ENCODE assay signal across 8 cellular contexts in genomic region chr11:131688056-131688693, GRCh38.
DNase-seq lines count a peak whose midpoint lies in the region; ATAC-seq and TF ChIP-seq lines count a peak whose summit lies in the region.

No MANE protein-coding gene starts in this region.

- peak overlapping the region; percentile 64 for H3K9ac ChIP-seq in NT2/D1 (ENCODE audit: insufficient read length, low read depth)

- no peak for TF ChIP-seq POLR2A in thyroid gland (IDR thresholded peaks at IDR 0.05)

- H3K4me1 ChIP-seq in NT2/D1 (ENCODE audit: insufficient read depth, insufficient read length) (peaks cover 5% of the 10 kb centered on the region), thyroid gland (no peaks in the 10 kb centered on the region)

- peak; percentile 84 for TF ChIP-seq CTCF in BJ (IDR thresholded peaks at IDR 0.05; ENCODE audit: insufficient read depth, low read depth, low read length)
- peak; percentile 36 to 91 (median 68) for TF ChIP-seq CTCF in thyroid gland (IDR thresholded peaks at IDR 0.05)

- ATAC-seq in GM18502 (IDR thresholded peaks at IDR 0.05; ENCODE audit: poor library complexity, unreplicated experiment) (peak; percentile 77), HG03025 (IDR thresholded peaks at IDR 0.05; ENCODE audit: low FRiP score, unreplicated experiment) (peak; percentile 61), HG03439 (IDR thresholded peaks at IDR 0.05; ENCODE audit: unreplicated experiment) (no peak)

- H3K27me3 ChIP-seq in BJ (ENCODE audit: control insufficient read depth, insufficient read depth, low read length) = peaks cover 8% of the 10 kb centered on the region; the same call in 1 of the 2 replicates
- peaks cover 32% of the 10 kb centered on the region for H3K27me3 ChIP-seq in NT2/D1 (ENCODE audit: insufficient read depth, insufficient read length)
- H3K27me3 ChIP-seq in thyroid gland = no peaks in the 10 kb centered on the region

- CTCF ChIA-PET in BJ (lab: Yijun Ruan, JAX) = interaction anchor here (0.6 to 2.6 kb wide), 26 partner anchors 9 to 1390 kb away, joined by 3 to 17 read pairs (median 4); no protein-coding TSS in a partner anchor

- DNase-seq in BJ (ENCODE audit: low read depth) (no peak), NT2/D1 (ENCODE audit: low read depth, low spot score) (peak; percentile 36), cerebellum (ENCODE audit: low spot score) (peak; percentile 78), lung microvascular endothelial cell (ENCODE audit: low read depth in 2 of 2) (peak; percentile 59 to 67), thyroid gland (peak; percentile 42 to 50)

- WGBS in thyroid gland, 2 donors = 16 to 25% methylated on average over 19 to 22 of the region's 34 CpGs

- intact Hi-C loops in thyroid gland (cut with DNase I) = no loop called here

- H3K27ac ChIP-seq in thyroid gland = no peak overlapping the region

- H3K9me3 ChIP-seq in NT2/D1 (ENCODE audit: insufficient read depth, low read length) (no peaks in the 10 kb centered on the region), thyroid gland (no peaks in the 10 kb centered on the region)

- POLR2A ChIA-PET in BJ (lab: Charles Lee) = no interaction called here

- H3K36me3 ChIP-seq in BJ (ENCODE audit: control insufficient read depth, insufficient read depth, low read length) = no peaks in the 10 kb centered on the region
- H3K36me3 ChIP-seq in NT2/D1 (ENCODE audit: insufficient read depth, insufficient read length, low read length) = no peaks in the 10 kb centered on the region
- H3K36me3 ChIP-seq in thyroid gland = no peaks in the 10 kb centered on the region

- peak overlapping the region; percentile 25 for H3K4me3 ChIP-seq in BJ (ENCODE audit: low read depth, low read length)
- no peak overlapping the region for H3K4me3 ChIP-seq in NT2/D1 (ENCODE audit: insufficient read length, low read depth)
- no peak overlapping the region for H3K4me3 ChIP-seq in thyroid gland (replicated peaks in 1 of 3)
